Comparison of ENCODE assay signal across 9 cellular contexts in genomic region chr3:13016083-13016725, GRCh38. TPM values are rescaled to one million over a fixed set of nuclear protein-coding genes. Genes with fewer than 3 reads are reported as not detected.
DNase-seq lines count a peak whose midpoint lies in the region; ATAC-seq, FAIRE-seq and TF ChIP-seq lines count a peak whose summit lies in the region.
"Had no signal": no experiment of that assay in that cellular context is flagged by ENCODE, and none has a peak within 500 bp of the region (broad histone marks: within the 10 kb centered on the region; RNA-seq: fewer than 3 reads in every experiment).

No MANE protein-coding gene starts in this region.

- no peak overlapping the region for H3K27ac Mint-ChIP-seq in progenitor cell of endocrine pancreas
- H3K27ac Mint-ChIP-seq in GM23338: no peak overlapping the region

- TF ChIP-seq CTCF in coronary artery (IDR thresholded peaks at IDR 0.05): no peak
- TF ChIP-seq CTCF in pancreas (IDR thresholded peaks at IDR 0.05): no peak
- TF ChIP-seq CTCF in progenitor cell of endocrine pancreas (IDR thresholded peaks at IDR 0.05; ENCODE audit: unreplicated experiment): no peak
- no peak for TF ChIP-seq CTCF in GM23338 (conservative IDR thresholded peaks at IDR 0.05; ENCODE audit: low read depth in 2 of 2)

- DNase-seq in AG20443 (ENCODE audit: low spot score) (peak; percentile 28), T follicular helper cell (ENCODE audit: low read depth) (peak; percentile 25), coronary artery (ENCODE audit: low spot score) (no peak), pancreas (peak in 1 of 6 donors; percentile 52), progenitor cell of endocrine pancreas (ENCODE audit: low spot score, unreplicated experiment) (no peak), GM23338 (ENCODE audit: low spot score) (no peak)

- H3K27me3 ChIP-seq in pancreas: no peaks in the 10 kb centered on the region
- H3K27me3 ChIP-seq in GM23338 (ENCODE audit: insufficient read depth): no peaks in the 10 kb centered on the region

- H3K4me3 Mint-ChIP-seq in progenitor cell of endocrine pancreas (ENCODE audit: low read depth): no peak overlapping the region
- H3K4me3 Mint-ChIP-seq in GM23338: no peak overlapping the region; the same call in 2 of the 3 replicates

- H3K27me3 Mint-ChIP-seq in progenitor cell of endocrine pancreas (peaks cover 18% of the 10 kb centered on the region), GM23338 (ENCODE audit: insufficient read depth, low read depth, poor library complexity) (peaks cover 14% of the 10 kb centered on the region)

- H3K4me1 Mint-ChIP-seq in progenitor cell of endocrine pancreas (ENCODE audit: low read depth) (peaks cover 10% of the 10 kb centered on the region), GM23338 (peaks cover 45% of the 10 kb centered on the region)

- intact Hi-C loops in pancreas (cut with DNase I): no loop called here

- no peaks in the 10 kb centered on the region for H4K20me1 ChIP-seq in GM23338 (replicated peaks; ENCODE audit: insufficient read depth)

- ATAC-seq in GM19035 (IDR thresholded peaks at IDR 0.05; ENCODE audit: unreplicated experiment) (peak; percentile 32), HG03175 (IDR thresholded peaks at IDR 0.05; ENCODE audit: unreplicated experiment) (peak; percentile 27), pancreas (peak in 3 of 4 donors; percentile 27 to 51 (median 33)), GM23338 (no peak)

- no peaks in the 10 kb centered on the region for H3K9me3 ChIP-seq in pancreas

- no peaks in the 10 kb centered on the region for H3K79me2 ChIP-seq in GM23338 (replicated peaks; ENCODE audit: insufficient read depth)

- H3K36me3 ChIP-seq in pancreas (no peaks in the 10 kb centered on the region), GM23338 (ENCODE audit: insufficient read depth) (no peaks in the 10 kb centered on the region)

- H3K36me3 Mint-ChIP-seq in progenitor cell of endocrine pancreas (ENCODE audit: insufficient read depth): no peaks in the 10 kb centered on the region
- H3K36me3 Mint-ChIP-seq in GM23338 (ENCODE audit: low read depth): no peaks in the 10 kb centered on the region; the same call in 2 of the 3 replicates

- no peak overlapping the region for H3K4me2 ChIP-seq in GM23338

- FAIRE-seq in pancreas (lab: Jason Lieb, UNC): no peak
- FAIRE-seq: astrocyte had no signal

- H3K9me3 Mint-ChIP-seq in progenitor cell of endocrine pancreas (ENCODE audit: low read depth) (no peaks in the 10 kb centered on the region), GM23338 (no peaks in the 10 kb centered on the region)

- no peaks in the 10 kb centered on the region for H3K4me1 ChIP-seq in pancreas
- peaks cover 22% of the 10 kb centered on the region for H3K4me1 ChIP-seq in GM23338 (ENCODE audit: insufficient read depth)

- H3K4me3 ChIP-seq in coronary artery (peak overlapping the region; percentile 55), pancreas (peak overlapping the region in 1 of 4 donors; percentile 15), GM23338 (no peak overlapping the region)

- no peak overlapping the region for H2AFZ ChIP-seq in GM23338

- no peaks in the 10 kb centered on the region for H3F3A ChIP-seq in GM23338 (replicated peaks; ENCODE audit: low read depth)

- H3K27ac ChIP-seq in coronary artery (peak overlapping the region; percentile 65 to 86), pancreas (peak overlapping the region in 2 of 4 donors; percentile 54 to 58), GM23338 (ENCODE audit: low read depth) (no peak overlapping the region)

- 75 to 84% methylated on average over 18 of the region's 18 CpGs for WGBS in pancreas, 2 donors

- H3K9me2 ChIP-seq in GM23338 (ENCODE audit: insufficient read depth): no peaks in the 10 kb centered on the region

TF ChIP-seq in GM23338, 12 proteins besides CTCF, POLR2A, EP300 and RAD21 (continues in another document):
- TF ChIP-seq ZNF114 (CRISPR knock-in tag; IDR thresholded peaks at IDR 0.05) (no peak), ZNF331 (CRISPR knock-in tag; IDR thresholded peaks at IDR 0.05; ENCODE audit: low read depth) (no peak), EZH2 (IDR thresholded peaks at IDR 0.05; ENCODE audit: low read depth, unreplicated experiment) (no peak)
- TF ChIP-seq, protein P1, sequence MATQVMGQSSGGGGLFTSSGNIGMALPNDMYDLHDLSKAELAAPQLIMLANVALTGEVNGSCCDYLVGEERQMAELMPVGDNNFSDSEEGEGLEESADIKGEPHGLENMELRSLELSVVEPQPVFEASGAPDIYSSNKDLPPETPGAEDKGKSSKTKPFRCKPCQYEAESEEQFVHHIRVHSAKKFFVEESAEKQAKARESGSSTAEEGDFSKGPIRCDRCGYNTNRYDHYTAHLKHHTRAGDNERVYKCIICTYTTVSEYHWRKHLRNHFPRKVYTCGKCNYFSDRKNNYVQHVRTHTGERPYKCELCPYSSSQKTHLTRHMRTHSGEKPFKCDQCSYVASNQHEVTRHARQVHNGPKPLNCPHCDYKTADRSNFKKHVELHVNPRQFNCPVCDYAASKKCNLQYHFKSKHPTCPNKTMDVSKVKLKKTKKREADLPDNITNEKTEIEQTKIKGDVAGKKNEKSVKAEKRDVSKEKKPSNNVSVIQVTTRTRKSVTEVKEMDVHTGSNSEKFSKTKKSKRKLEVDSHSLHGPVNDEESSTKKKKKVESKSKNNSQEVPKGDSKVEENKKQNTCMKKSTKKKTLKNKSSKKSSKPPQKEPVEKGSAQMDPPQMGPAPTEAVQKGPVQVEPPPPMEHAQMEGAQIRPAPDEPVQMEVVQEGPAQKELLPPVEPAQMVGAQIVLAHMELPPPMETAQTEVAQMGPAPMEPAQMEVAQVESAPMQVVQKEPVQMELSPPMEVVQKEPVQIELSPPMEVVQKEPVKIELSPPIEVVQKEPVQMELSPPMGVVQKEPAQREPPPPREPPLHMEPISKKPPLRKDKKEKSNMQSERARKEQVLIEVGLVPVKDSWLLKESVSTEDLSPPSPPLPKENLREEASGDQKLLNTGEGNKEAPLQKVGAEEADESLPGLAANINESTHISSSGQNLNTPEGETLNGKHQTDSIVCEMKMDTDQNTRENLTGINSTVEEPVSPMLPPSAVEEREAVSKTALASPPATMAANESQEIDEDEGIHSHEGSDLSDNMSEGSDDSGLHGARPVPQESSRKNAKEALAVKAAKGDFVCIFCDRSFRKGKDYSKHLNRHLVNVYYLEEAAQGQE (IDR thresholded peaks at IDR 0.05; ENCODE audit: unreplicated experiment): no peak
- TF ChIP-seq, protein P2, sequence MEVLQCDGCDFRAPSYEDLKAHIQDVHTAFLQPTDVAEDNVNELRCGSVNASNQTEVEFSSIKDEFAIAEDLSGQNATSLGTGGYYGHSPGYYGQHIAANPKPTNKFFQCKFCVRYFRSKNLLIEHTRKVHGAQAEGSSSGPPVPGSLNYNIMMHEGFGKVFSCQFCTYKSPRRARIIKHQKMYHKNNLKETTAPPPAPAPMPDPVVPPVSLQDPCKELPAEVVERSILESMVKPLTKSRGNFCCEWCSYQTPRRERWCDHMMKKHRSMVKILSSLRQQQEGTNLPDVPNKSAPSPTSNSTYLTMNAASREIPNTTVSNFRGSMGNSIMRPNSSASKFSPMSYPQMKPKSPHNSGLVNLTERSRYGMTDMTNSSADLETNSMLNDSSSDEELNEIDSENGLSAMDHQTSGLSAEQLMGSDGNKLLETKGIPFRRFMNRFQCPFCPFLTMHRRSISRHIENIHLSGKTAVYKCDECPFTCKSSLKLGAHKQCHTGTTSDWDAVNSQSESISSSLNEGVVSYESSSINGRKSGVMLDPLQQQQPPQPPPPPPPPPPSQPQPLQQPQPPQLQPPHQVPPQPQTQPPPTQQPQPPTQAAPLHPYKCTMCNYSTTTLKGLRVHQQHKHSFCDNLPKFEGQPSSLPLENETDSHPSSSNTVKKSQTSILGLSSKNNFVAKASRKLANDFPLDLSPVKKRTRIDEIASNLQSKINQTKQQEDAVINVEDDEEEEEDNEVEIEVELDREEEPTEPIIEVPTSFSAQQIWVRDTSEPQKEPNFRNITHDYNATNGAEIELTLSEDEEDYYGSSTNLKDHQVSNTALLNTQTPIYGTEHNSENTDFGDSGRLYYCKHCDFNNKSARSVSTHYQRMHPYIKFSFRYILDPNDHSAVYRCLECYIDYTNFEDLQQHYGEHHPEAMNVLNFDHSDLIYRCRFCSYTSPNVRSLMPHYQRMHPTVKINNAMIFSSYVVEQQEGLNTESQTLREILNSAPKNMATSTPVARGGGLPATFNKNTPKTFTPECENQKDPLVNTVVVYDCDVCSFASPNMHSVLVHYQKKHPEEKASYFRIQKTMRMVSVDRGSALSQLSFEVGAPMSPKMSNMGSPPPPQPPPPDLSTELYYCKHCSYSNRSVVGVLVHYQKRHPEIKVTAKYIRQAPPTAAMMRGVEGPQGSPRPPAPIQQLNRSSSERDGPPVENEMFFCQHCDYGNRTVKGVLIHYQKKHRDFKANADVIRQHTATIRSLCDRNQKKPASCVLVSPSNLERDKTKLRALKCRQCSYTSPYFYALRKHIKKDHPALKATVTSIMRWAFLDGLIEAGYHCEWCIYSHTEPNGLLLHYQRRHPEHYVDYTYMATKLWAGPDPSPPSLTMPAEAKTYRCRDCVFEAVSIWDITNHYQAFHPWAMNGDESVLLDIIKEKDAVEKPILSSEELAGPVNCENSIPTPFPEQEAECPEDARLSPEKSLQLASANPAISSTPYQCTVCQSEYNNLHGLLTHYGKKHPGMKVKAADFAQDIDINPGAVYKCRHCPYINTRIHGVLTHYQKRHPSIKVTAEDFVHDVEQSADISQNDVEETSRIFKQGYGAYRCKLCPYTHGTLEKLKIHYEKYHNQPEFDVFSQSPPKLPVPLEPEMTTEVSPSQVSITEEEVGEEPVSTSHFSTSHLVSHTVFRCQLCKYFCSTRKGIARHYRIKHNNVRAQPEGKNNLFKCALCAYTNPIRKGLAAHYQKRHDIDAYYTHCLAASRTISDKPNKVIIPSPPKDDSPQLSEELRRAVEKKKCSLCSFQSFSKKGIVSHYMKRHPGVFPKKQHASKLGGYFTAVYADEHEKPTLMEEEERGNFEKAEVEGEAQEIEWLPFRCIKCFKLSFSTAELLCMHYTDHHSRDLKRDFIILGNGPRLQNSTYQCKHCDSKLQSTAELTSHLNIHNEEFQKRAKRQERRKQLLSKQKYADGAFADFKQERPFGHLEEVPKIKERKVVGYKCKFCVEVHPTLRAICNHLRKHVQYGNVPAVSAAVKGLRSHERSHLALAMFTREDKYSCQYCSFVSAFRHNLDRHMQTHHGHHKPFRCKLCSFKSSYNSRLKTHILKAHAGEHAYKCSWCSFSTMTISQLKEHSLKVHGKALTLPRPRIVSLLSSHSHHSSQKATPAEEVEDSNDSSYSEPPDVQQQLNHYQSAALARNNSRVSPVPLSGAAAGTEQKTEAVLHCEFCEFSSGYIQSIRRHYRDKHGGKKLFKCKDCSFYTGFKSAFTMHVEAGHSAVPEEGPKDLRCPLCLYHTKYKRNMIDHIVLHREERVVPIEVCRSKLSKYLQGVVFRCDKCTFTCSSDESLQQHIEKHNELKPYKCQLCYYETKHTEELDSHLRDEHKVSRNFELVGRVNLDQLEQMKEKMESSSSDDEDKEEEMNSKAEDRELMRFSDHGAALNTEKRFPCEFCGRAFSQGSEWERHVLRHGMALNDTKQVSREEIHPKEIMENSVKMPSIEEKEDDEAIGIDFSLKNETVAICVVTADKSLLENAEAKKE (CRISPR knock-in tag; IDR thresholded peaks at IDR 0.05): no peak

RNA-seq across cellular contexts. Expression of gene IQSEC1, which starts 57.0 kb away (rescaled TPM):
- 10 to 100 TPM; 20.5 to 27.9 (median 23.9) TPM for total RNA-seq in pancreas
- 10 to 100 TPM; 15.0 to 15.9 TPM for polyA plus RNA-seq in pancreas
- total RNA-seq in progenitor cell of endocrine pancreas: 33.2 and 34.2 TPM in 2 replicates
- 36.2 and 51.9 TPM in 2 replicates for total RNA-seq in GM23338 (2014; rRNA removed; shearing (Covaris generic))
- 7.7 and 8.0 TPM in 2 replicates for polyA plus RNA-seq in GM23338 (2016; fragmentation: Nextera tagmentation; extraction: Ambion mirVana)

Comparison
In these comparisons a context has a peak if more than half of its experiments do, and no peak if none do; other contexts are left out.
1. DNase-seq: peak in AG20443 (single experiment) and T follicular helper cell (single experiment); none in coronary artery (single experiment), progenitor cell of endocrine pancreas (single experiment) and GM23338 (single experiment).